In genomic region chr12:27331927-27332324, GRCh38 we compare ENCODE assay signal across 2 cellular contexts.
TF ChIP-seq lines count a peak whose summit lies in the region.

No MANE protein-coding gene starts in this region.

TF ChIP-seq in A549, 52 proteins besides CTCF, POLR2A, EP300 and RAD21 (continued from another document):
- no peak for TF ChIP-seq ELK1 (IDR thresholded peaks at IDR 0.05; ENCODE audit: low read depth, low read length)
- TF ChIP-seq MAFK (IDR thresholded peaks at IDR 0.05; ENCODE audit: partially characterized antibody), result no peak
- TF ChIP-seq, protein P1, sequence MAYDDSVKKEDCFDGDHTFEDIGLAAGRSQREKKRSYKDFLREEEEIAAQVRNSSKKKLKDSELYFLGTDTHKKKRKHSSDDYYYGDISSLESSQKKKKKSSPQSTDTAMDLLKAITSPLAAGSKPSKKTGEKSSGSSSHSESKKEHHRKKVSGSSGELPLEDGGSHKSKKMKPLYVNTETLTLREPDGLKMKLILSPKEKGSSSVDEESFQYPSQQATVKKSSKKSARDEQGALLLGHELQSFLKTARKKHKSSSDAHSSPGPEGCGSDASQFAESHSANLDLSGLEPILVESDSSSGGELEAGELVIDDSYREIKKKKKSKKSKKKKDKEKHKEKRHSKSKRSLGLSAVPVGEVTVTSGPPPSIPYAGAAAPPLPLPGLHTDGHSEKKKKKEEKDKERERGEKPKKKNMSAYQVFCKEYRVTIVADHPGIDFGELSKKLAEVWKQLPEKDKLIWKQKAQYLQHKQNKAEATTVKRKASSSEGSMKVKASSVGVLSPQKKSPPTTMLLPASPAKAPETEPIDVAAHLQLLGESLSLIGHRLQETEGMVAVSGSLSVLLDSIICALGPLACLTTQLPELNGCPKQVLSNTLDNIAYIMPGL (CRISPR knock-in tag; IDR thresholded peaks at IDR 0.05; ENCODE audit: borderline replicate concordance), result no peak
- no peak for TF ChIP-seq NPAS2 (CRISPR knock-in tag; IDR thresholded peaks at IDR 0.05; ENCODE audit: borderline replicate concordance)
- no peak for TF ChIP-seq TP53 (CRISPR knock-in tag; IDR thresholded peaks at IDR 0.05)
- TF ChIP-seq NR3C1 (IDR thresholded peaks at IDR 0.05), result no peak
TF ChIP-seq in A549: peak in this region for 0.

TF ChIP-seq in HCT116, 20 proteins besides CTCF, POLR2A, EP300 and RAD21 (continued from another document):
- TF ChIP-seq YY1 (IDR thresholded peaks at IDR 0.05; ENCODE audit: extremely low read depth, insufficient replicate concordance, low read depth, low read length) (no peak), CBX3 (IDR thresholded peaks at IDR 0.05; ENCODE audit: low read depth) (no peak), SRF (IDR thresholded peaks at IDR 0.05; ENCODE audit: low read depth) (no peak), EGR1 (IDR thresholded peaks at IDR 0.05; ENCODE audit: low read depth) (no peak), EZH2 (IDR thresholded peaks at IDR 0.05) (no peak)
